ENCODE assay signal across 1 cellular context in the genomic region with DNA sequence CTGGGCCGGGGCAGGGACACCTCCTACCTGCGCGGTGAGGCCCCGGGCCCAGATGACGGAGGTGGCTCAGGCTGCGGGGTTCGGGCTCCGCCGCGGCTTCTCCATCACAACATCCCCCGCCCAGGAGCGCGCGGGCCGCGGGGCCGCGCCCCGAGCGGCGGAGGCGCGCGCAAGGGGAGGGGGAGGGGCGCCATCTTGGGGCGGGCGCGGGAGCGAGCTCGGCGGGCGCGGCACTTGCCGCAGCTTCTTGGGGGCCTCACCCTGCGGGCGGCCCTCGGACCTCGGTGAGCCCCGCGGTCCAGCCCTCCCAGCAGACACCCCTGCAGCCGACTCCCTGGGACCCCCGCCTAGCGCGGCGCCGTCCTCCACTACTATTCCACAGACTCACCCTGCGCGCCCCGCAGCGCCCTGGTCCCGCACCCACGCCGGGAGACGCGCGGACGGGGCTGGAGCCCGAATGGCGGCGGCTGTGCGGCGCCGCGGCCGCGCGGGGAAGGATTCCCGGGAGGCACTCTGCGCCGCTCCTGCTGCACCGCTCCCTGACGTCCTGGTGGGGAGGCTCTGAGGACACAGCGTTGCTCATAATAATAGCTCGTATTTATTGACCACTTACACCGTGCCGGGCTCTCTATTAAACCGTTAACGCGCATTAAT.
TF ChIP-seq lines count a peak whose summit lies in the region.

A gene (minus strand): TSS at position 137 of the 654 bp plus-strand sequence. CDS start 7,747 bp downstream, outside the sequence.

TF ChIP-seq in H1, 55 proteins besides CTCF, POLR2A, EP300 and RAD21 (continued from another document):
- TF ChIP-seq BACH1 (IDR thresholded peaks at IDR 0.05; ENCODE audit: low read length), result no peak; the same call in 1 of the 2 replicates
- TF ChIP-seq, protein P1, sequence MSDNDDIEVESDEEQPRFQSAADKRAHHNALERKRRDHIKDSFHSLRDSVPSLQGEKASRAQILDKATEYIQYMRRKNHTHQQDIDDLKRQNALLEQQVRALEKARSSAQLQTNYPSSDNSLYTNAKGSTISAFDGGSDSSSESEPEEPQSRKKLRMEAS (IDR thresholded peaks at IDR 0.05), result no peak
- TF ChIP-seq SUZ12 (IDR thresholded peaks at IDR 0.05; ENCODE audit: low read length), result no peak
- TF ChIP-seq CEBPB (IDR thresholded peaks at IDR 0.05; ENCODE audit: low read depth, low read length), result no peak
- TF ChIP-seq BRCA1 (IDR thresholded peaks at IDR 0.05; ENCODE audit: low read depth, low read length), result no peak
- TF ChIP-seq RFX5 (IDR thresholded peaks at IDR 0.05; ENCODE audit: borderline replicate concordance, low read depth, low read length), result no peak
- TF ChIP-seq TBP (IDR thresholded peaks at IDR 0.05; ENCODE audit: low read depth, low read length), result no peak
- TF ChIP-seq JUND (IDR thresholded peaks at IDR 0.05; ENCODE audit: low read length), result no peak
- TF ChIP-seq NRF1 (IDR thresholded peaks at IDR 0.05; ENCODE audit: low read depth, low read length), result no peak
- TF ChIP-seq SP1 (IDR thresholded peaks at IDR 0.05; ENCODE audit: low read depth, low read length), result no peak
